1 cellular context compared by ENCODE assay signal in genomic region chr2:96110621-96111256, GRCh38.
TF ChIP-seq lines count a peak whose summit lies in the region.

No MANE protein-coding gene starts in this region.

TF ChIP-seq in HepG2, 621 proteins besides CTCF, POLR2A, EP300 and RAD21:
- TF ChIP-seq ZNF577 (CRISPR knock-in tag; IDR thresholded peaks at IDR 0.05; ENCODE audit: borderline replicate concordance, low read depth) (no peak), ZNF775 (CRISPR knock-in tag; IDR thresholded peaks at IDR 0.05; ENCODE audit: borderline replicate concordance) (no peak), NBN (conservative IDR thresholded peaks at IDR 0.05) (no peak), MLXIP (CRISPR knock-in tag; IDR thresholded peaks at IDR 0.05; ENCODE audit: borderline replicate concordance) (no peak), KLF15 (CRISPR knock-in tag; IDR thresholded peaks at IDR 0.05; ENCODE audit: borderline replicate concordance) (no peak), ZNF333 (CRISPR knock-in tag; IDR thresholded peaks at IDR 0.05; ENCODE audit: borderline replicate concordance) (no peak), ZNF616 (CRISPR knock-in tag; IDR thresholded peaks at IDR 0.05; ENCODE audit: low read depth) (no peak), SRSF9 (IDR thresholded peaks at IDR 0.05; ENCODE audit: borderline replicate concordance, insufficient read depth, low read depth, low read length, poor library complexity, severe bottlenecking) (no peak), GRHL1 (CRISPR knock-in tag; conservative IDR thresholded peaks at IDR 0.05) (no peak), NFAT5 (CRISPR knock-in tag; IDR thresholded peaks at IDR 0.05) (no peak)
